Comparison of ENCODE assay signal across 6 cellular contexts in genomic region chr16:950733-951573, GRCh38. TPM values are rescaled to one million over a fixed set of nuclear protein-coding genes. Genes with fewer than 3 reads are reported as not detected.
A peak's percentile ranks its signal among the peaks of the same experiment; 100 is the strongest.
DNase-seq lines count a peak whose midpoint lies in the region; ATAC-seq, FAIRE-seq and TF ChIP-seq lines count a peak whose summit lies in the region.
"Not testable (repeated sequence)": the region's sequence is repeated elsewhere in the genome, so short reads cannot be mapped to it uniquely, and the experiment has no call there.

No MANE protein-coding gene starts in this region.

- TF ChIP-seq EP300 in K562 (IDR thresholded peaks at IDR 0.05; ENCODE audit: low read length), result not testable (repeated sequence)

- BruUV-seq in K562 (replicated peaks; lab: Mats Ljungman, UMichigan), result not testable (repeated sequence)

- POLR2A ChIA-PET in K562 (lab: Yijun Ruan, JAX), result not testable (repeated sequence)

- H3K4me2 ChIP-seq in K562 (ENCODE audit: insufficient read depth, low read length), result not testable (repeated sequence)

- DNase-seq in MG63 (peak; percentile 23), dorsolateral prefrontal cortex (peak in 2 of 10 donors; percentile 53 to 68), kidney (peak; percentile 10), pons (ENCODE audit: low spot score) (peak; percentile 44)
- not testable (repeated sequence) for DNase-seq in K562 (ENCODE audit: extremely low read depth in 1 of 4, low spot score in 3 of 4)

- H3K9ac ChIP-seq in K562 (ENCODE audit: insufficient read depth in 1 of 2, low read depth in 2 of 2, low read length in 2 of 2); kidney (ENCODE audit: low read length in 2 of 2): not testable (repeated sequence)

- H3K27me3 ChIP-seq in MG63, dorsolateral prefrontal cortex: not testable (repeated sequence)
- H3K27me3 ChIP-seq in K562 (ENCODE audit: control insufficient read depth in 2 of 2, insufficient read depth in 2 of 2, low read length in 2 of 2), result peaks cover 11 to 40% of the 10 kb centered on the region in 2 experiments; a peak in 4 of 5 replicates

- H4K20me1 ChIP-seq in K562 (replicated peaks; ENCODE audit: control insufficient read depth, insufficient read depth, low read length), result not testable (repeated sequence)

- not testable (repeated sequence) for FAIRE-seq in K562 (lab: Jason Lieb, UNC); kidney (lab: Jason Lieb, UNC)

- not testable (repeated sequence) for H3K4me3 ChIP-seq in MG63; K562; dorsolateral prefrontal cortex; kidney (ENCODE audit: low read length in 2 of 2)

- not testable (repeated sequence) for H3K9me1 ChIP-seq in K562 (ENCODE audit: control insufficient read depth, insufficient read depth, low read length)

- not testable (repeated sequence) for TF ChIP-seq POLR2A in K562 (conservative IDR thresholded peaks at IDR 0.05)

- peaks cover 0 to 12% of the 10 kb centered on the region in 2 experiments; a peak in 4 of 5 replicates for H3K4me1 ChIP-seq in K562 (replicated peaks in 1 of 2; ENCODE audit: control insufficient read depth in 2 of 2, insufficient read depth in 2 of 2, low read length in 2 of 2)
- H3K4me1 ChIP-seq in kidney (ENCODE audit: control insufficient read depth in 1 of 2, insufficient read depth in 1 of 2, low read depth in 1 of 2, low read length in 2 of 2), result not testable (repeated sequence)

- H3K36me3 ChIP-seq in MG63; K562 (ENCODE audit: control insufficient read depth, insufficient read depth, low read length): not testable (repeated sequence)
- peaks cover 12 to 16% of the 10 kb centered on the region in 2 donors for H3K36me3 ChIP-seq in kidney (ENCODE audit: control insufficient read depth in 1 of 2, insufficient read depth in 2 of 2, low read length in 2 of 2)

- 26% methylated on average over 27 of the region's 27 CpGs for WGBS in K562 (ENCODE audit: insufficient coverage, low coverage, missing lambda C conversion rate)

- H3K79me2 ChIP-seq in K562 (ENCODE audit: control insufficient read depth, insufficient read depth, low read length), result not testable (repeated sequence)

- in situ Hi-C loops in K562 (cut with MboI), result not testable (repeated sequence)

- not testable (repeated sequence) for TF ChIP-seq RAD21 in K562 (CRISPR knock-in tag; conservative IDR thresholded peaks at IDR 0.05 in 1 of 2, IDR thresholded peaks at IDR 0.05 in 1 of 2)

- ATAC-seq in K562, result not testable (repeated sequence)

- H3K9me3 ChIP-seq in MG63; K562 (replicated peaks; ENCODE audit: control insufficient read depth, insufficient read depth, low read depth, low read length); kidney (ENCODE audit: control insufficient read depth in 1 of 2, low read length in 2 of 2): not testable (repeated sequence)

- not testable (repeated sequence) for TF ChIP-seq CTCF in C4-2B (conservative IDR thresholded peaks at IDR 0.05); K562 (IDR thresholded peaks at IDR 0.05 in 2 of 3, conservative IDR thresholded peaks at IDR 0.05 in 1 of 3; ENCODE audit: insufficient read depth in 2 of 3, low read depth in 1 of 3, low read length in 3 of 3); dorsolateral prefrontal cortex (IDR thresholded peaks at IDR 0.05 in 54 of 56, conservative IDR thresholded peaks at IDR 0.05 in 2 of 56; ENCODE audit: low read depth in 1 of 56, partially characterized antibody in 56 of 56); kidney (IDR thresholded peaks at IDR 0.05; ENCODE audit: borderline replicate concordance, extremely low read depth, insufficient read depth)

- intact Hi-C loops in K562 (cut with micrococcal nuclease); dorsolateral prefrontal cortex (cut with DNase I); kidney (cut with DNase I): not testable (repeated sequence)

- CTCF ChIA-PET in K562 (lab: Yijun Ruan, JAX; ENCODE audit: low intra/inter-chr PET ratio), result not testable (repeated sequence)

- not testable (repeated sequence) for H2AFZ ChIP-seq in K562 (ENCODE audit: low read depth, low read length)

- peak overlapping the region; percentile 66 for H3K27ac ChIP-seq in C4-2B
- not testable (repeated sequence) for H3K27ac ChIP-seq in K562 (ENCODE audit: extremely low read depth, low read depth, low read length); kidney (ENCODE audit: low read depth in 2 of 2, low read length in 2 of 2)
- peak overlapping the region in 52 of 59 donors; percentile 1 to 77 (median 63) for H3K27ac ChIP-seq in dorsolateral prefrontal cortex

TF ChIP-seq in K562, 482 proteins besides CTCF, POLR2A, EP300 and RAD21:
- TF ChIP-seq KDM4B (IDR thresholded peaks at IDR 0.05; ENCODE audit: borderline replicate concordance in 2 of 2, low read depth in 1 of 2), result peak in 1 of 2 experiments; percentile 53; a peak in 1 of 4 replicates
- TF ChIP-seq ZBED1 (IDR thresholded peaks at IDR 0.05), result peak; percentile 97

RNA-seq across cellular contexts. Expression of gene LMF1, which starts 19.8 kb away (rescaled TPM):
- 8.8 and 11.1 TPM in 2 replicates for total RNA-seq in MG63 (2014; rRNA removed; shearing (Covaris generic); ENCODE audit: low replicate concordance)
- total RNA-seq in K562 (2011; cell fraction: chromatin; rRNA removed; ENCODE audit: low replicate concordance), result 10.7 and 19.1 TPM in 2 replicates
- total RNA-seq in K562 (2011; cell fraction: nucleolus; rRNA removed), result 10.8 and 12.0 TPM in 2 replicates
- 11.5 and 12.0 TPM in 2 replicates for total RNA-seq in K562 (2011; cell fraction: nucleoplasm; rRNA removed)
- total RNA-seq in K562 (2014; rRNA removed), result 0.64 and 0.86 TPM in 2 replicates
- total RNA-seq in K562 (2014; rRNA removed; fragmentation: Illumina TruSeq; extraction: Trizol), result 0.26 and 0.44 TPM in 2 replicates
- 0.41 and 0.47 TPM in 2 replicates for total RNA-seq in K562 (2015; rRNA removed; fragmentation: Illumina TruSeq; extraction: Trizol)
- 1.5 and 2.3 TPM in 2 replicates for total RNA-seq in K562 (2021)
- polyA plus RNA-seq in K562 (2011; rRNA removed), result 1.0 and 1.5 TPM in 2 replicates
- 1.7 and 3.2 TPM in 2 replicates for polyA plus RNA-seq in K562 (2011; cell fraction: cytosol; rRNA removed)
- 6.1 and 9.0 TPM in 2 replicates for polyA plus RNA-seq in K562 (2011; cell fraction: nucleus; rRNA removed)
- polyA plus RNA-seq in K562 (2012), result 1.1 and 4.6 TPM in 2 replicates
- 1.1 TPM in 1 of 2 replicates, not detected in the other for polyA plus RNA-seq in K562 (2014; fragmentation: Illumina TruSeq; extraction: Trizol)
- polyA plus RNA-seq in K562 (2014; fragmentation: Nextera tagmentation; extraction: Ambion mirVana), result under 1 TPM; 0.11 TPM
- 0.98 and 1.6 TPM in 2 replicates for polyA plus RNA-seq in K562 (2014; rRNA removed)
- 3.7 and 4.0 TPM in 2 replicates for polyA minus RNA-seq in K562 (2011; rRNA and poly(A)+ RNA removed)
- 3.2 and 3.4 TPM in 2 replicates for polyA minus RNA-seq in K562 (2011; cell fraction: cytosol; rRNA and poly(A)+ RNA removed)
- 5.8 and 7.9 TPM in 2 replicates for polyA minus RNA-seq in K562 (2011; cell fraction: nucleus; rRNA and poly(A)+ RNA removed)
- total RNA-seq in dorsolateral prefrontal cortex, result 10 to 100 TPM; 26.2 to 68.7 (median 45.4) TPM
- 28.6 TPM for total RNA-seq in kidney
- 15.4 TPM for polyA plus RNA-seq in kidney (ENCODE audit: insufficient read depth, low read depth, low replicate concordance)

RNA-seq across cellular contexts. Expression of gene SOX8, which starts 30.6 kb away (rescaled TPM):
- 0.25 TPM in 1 of 2 replicates, not detected in the other for total RNA-seq in MG63 (2014; rRNA removed; shearing (Covaris generic); ENCODE audit: low replicate concordance)
- 0.40 and 1.9 TPM in 2 replicates for total RNA-seq in K562 (2011; cell fraction: chromatin; rRNA removed; ENCODE audit: low replicate concordance)
- 0.66 and 1.3 TPM in 2 replicates for total RNA-seq in K562 (2011; cell fraction: nucleolus; rRNA removed)
- total RNA-seq in K562 (2011; cell fraction: nucleoplasm; rRNA removed), result 0.37 and 0.38 TPM in 2 replicates
- total RNA-seq in K562 (2014; rRNA removed) (not detected in 2 replicates), K562 (2014; rRNA removed; fragmentation: Illumina TruSeq; extraction: Trizol) (not detected in 2 replicates), K562 (2015; rRNA removed; fragmentation: Illumina TruSeq; extraction: Trizol) (not detected in 2 replicates), K562 (2021) (0.07 TPM in 2 replicates), dorsolateral prefrontal cortex (100 to 1,000 TPM in 11 of 120 experiments, 10 to 100 TPM in 109; 17.7 to 191 (median 59.0) TPM), kidney (1.0 TPM)
- polyA plus RNA-seq in K562 (2011; rRNA removed) (0.09 and 0.15 TPM in 2 replicates), K562 (2014; fragmentation: Illumina TruSeq; extraction: Trizol) (0.04 TPM in 1 of 2 replicates, not detected in the other), K562 (2014; fragmentation: Nextera tagmentation; extraction: Ambion mirVana) (not detected), K562 (2014; rRNA removed) (0.11 and 0.15 TPM in 2 replicates), kidney (ENCODE audit: insufficient read depth, low read depth, low replicate concordance) (0.17 TPM)
- 0.15 and 0.40 TPM in 2 replicates for polyA plus RNA-seq in K562 (2011; cell fraction: cytosol; rRNA removed)
- polyA plus RNA-seq in K562 (2011; cell fraction: nucleus; rRNA removed), result 0.79 and 1.9 TPM in 2 replicates
- polyA plus RNA-seq in K562 (2012), result 0.04 TPM in 2 replicates
- polyA minus RNA-seq in K562 (2011; rRNA and poly(A)+ RNA removed), result 0.06 TPM in 1 of 2 replicates, not detected in the other
- polyA minus RNA-seq in K562 (2011; cell fraction: cytosol; rRNA and poly(A)+ RNA removed), result not detected in 2 replicates
- polyA minus RNA-seq in K562 (2011; cell fraction: nucleus; rRNA and poly(A)+ RNA removed), result 0.22 and 0.40 TPM in 2 replicates
